Comparison of ENCODE assay signal across 21 cellular contexts in genomic region chr12:3054374-3054773, GRCh38. TPM values are rescaled to one million over a fixed set of nuclear protein-coding genes. Genes with fewer than 3 reads are reported as not detected.
A peak's percentile ranks its signal among the peaks of the same experiment; 100 is the strongest.
DNase-seq lines count a peak whose midpoint lies in the region; ATAC-seq and TF ChIP-seq lines count a peak whose summit lies in the region.
"Had no signal": no experiment of that assay in that cellular context is flagged by ENCODE, and none has a peak within 500 bp of the region (broad histone marks: within the 10 kb centered on the region; RNA-seq: fewer than 3 reads in every experiment).

No MANE protein-coding gene starts in this region.

- ATAC-seq in lower lobe of right lung (peak; percentile 67 to 84), GM21737 (IDR thresholded peaks at IDR 0.05; ENCODE audit: unreplicated experiment) (no peak)
- ATAC-seq: CD8-positive, alpha-beta T cell had no signal

- no peak overlapping the region for H3K4me3 ChIP-seq in lower lobe of right lung
- H3K4me3 ChIP-seq in parathyroid adenoma (ENCODE audit: low read depth, low read length), result no peak overlapping the region
- no peak overlapping the region for H3K4me3 ChIP-seq in colonic mucosa
- H3K4me3 ChIP-seq: SJSA1 had no signal

- H3K4me1 Mint-ChIP-seq in brain, result peaks cover 23% of the 10 kb centered on the region

- in situ Hi-C loops in ACHN (cut with HindIII; ENCODE audit: low pct_ligation_motif_present, low pct_unique_long_range_greater_than_20kb, low sequenced_read_pairs), result no loop called here

- intact Hi-C loops in lower lobe of right lung (cut with DNase I) (no loop called here), colonic mucosa (cut with DNase I) (no loop called here)

- peaks cover 3% of the 10 kb centered on the region for H3K4me1 ChIP-seq in lower lobe of right lung
- peaks cover 11% of the 10 kb centered on the region for H3K4me1 ChIP-seq in parathyroid adenoma
- no peaks in the 10 kb centered on the region for H3K4me1 ChIP-seq in colonic mucosa

- H3K79me2 ChIP-seq in parathyroid adenoma, result no peaks in the 10 kb centered on the region

- H3K36me3 ChIP-seq in lower lobe of right lung (no peaks in the 10 kb centered on the region), parathyroid adenoma (ENCODE audit: control insufficient read depth, insufficient read depth, low read length) (no peaks in the 10 kb centered on the region), colonic mucosa (no peaks in the 10 kb centered on the region)
- H3K36me3 ChIP-seq: SJSA1 had no signal

- DNase-seq in lower lobe of right lung (no peak), colonic mucosa (no peak), ACHN (no peak), NCI-H1436 treated with DMSO at 0.1 percent for 48 hours (lab: John Stamatoyannopoulos, UW) (no peak)
- DNase-seq: Calu3; CD8-positive, alpha-beta T cell; DMS79 treated with DMSO at 0.1 percent for 48 hours; GF-D8; KBM-7; MV-4-11; NCI-H1105 treated with DMSO at 0.1 percent for 48 hours; NCI-H2029; NCI-H524 treated with DMSO at 0.1 percent for 48 hours; Right ventricle myocardium superior; RPMI8226 had no signal

- H3K4me3 Mint-ChIP-seq in brain, result no peak overlapping the region
- H3K4me3 Mint-ChIP-seq: B cell; CD8-positive, alpha-beta T cell had no signal

- no peaks in the 10 kb centered on the region for H3K36me3 Mint-ChIP-seq in brain
- H3K36me3 Mint-ChIP-seq: CD8-positive, alpha-beta T cell had no signal

- H3K27me3 Mint-ChIP-seq in brain, result peaks cover 13% of the 10 kb centered on the region

- no peaks in the 10 kb centered on the region for H3K27me3 ChIP-seq in lower lobe of right lung (ENCODE audit: low read depth)
- no peaks in the 10 kb centered on the region for H3K27me3 ChIP-seq in parathyroid adenoma (ENCODE audit: control insufficient read depth, insufficient read depth, low read length)
- no peaks in the 10 kb centered on the region for H3K27me3 ChIP-seq in colonic mucosa
- H3K27me3 ChIP-seq: SJSA1 had no signal

- no peak overlapping the region for H3K27ac ChIP-seq in lower lobe of right lung
- H3K27ac ChIP-seq in parathyroid adenoma, result no peak overlapping the region
- H3K27ac ChIP-seq in colonic mucosa, result no peak overlapping the region
- H3K27ac ChIP-seq: C4-2B, SJSA1 had no signal

- H3K9me3 ChIP-seq in lower lobe of right lung (no peaks in the 10 kb centered on the region), parathyroid adenoma (ENCODE audit: control insufficient read depth, low read length) (no peaks in the 10 kb centered on the region), colonic mucosa (no peaks in the 10 kb centered on the region)
- H3K9me3 ChIP-seq: SJSA1 had no signal

- no peak for TF ChIP-seq CTCF in brain (conservative IDR thresholded peaks at IDR 0.05)
- TF ChIP-seq CTCF in lower lobe of right lung (IDR thresholded peaks at IDR 0.05), result no peak
- TF ChIP-seq CTCF in parathyroid adenoma (IDR thresholded peaks at IDR 0.05), result no peak
- TF ChIP-seq CTCF in colonic mucosa (IDR thresholded peaks at IDR 0.05), result no peak

- peak overlapping the region in 4 of 5 experiments; percentile 11 to 84 (median 70) for H3K27ac Mint-ChIP-seq in brain
- H3K27ac Mint-ChIP-seq: B cell; CD8-positive, alpha-beta T cell had no signal

- H3K9ac ChIP-seq in parathyroid adenoma, result no peak overlapping the region
- H3K9ac ChIP-seq in colonic mucosa (ENCODE audit: low read depth in 2 of 2, low read length in 2 of 2), result no peak overlapping the region

- H3K4me2 ChIP-seq in parathyroid adenoma (ENCODE audit: low read length), result no peak overlapping the region

- peak overlapping the region; percentile 23 for H2AFZ ChIP-seq in parathyroid adenoma

- no peaks in the 10 kb centered on the region for H3K9me3 Mint-ChIP-seq in brain
- H3K9me3 Mint-ChIP-seq: CD8-positive, alpha-beta T cell had no signal

RNA-seq across cellular contexts. Expression of gene TSPAN9, which starts 22.8 kb away (rescaled TPM):
- polyA plus RNA-seq in brain (ENCODE audit: insufficient read depth, low read depth, low replicate concordance), result 9.1 TPM
- total RNA-seq in lower lobe of right lung (61.1 TPM), colonic mucosa (1 to 10 TPM; 4.7 to 9.9 TPM)
